ENCODE assay signal across 18 cellular contexts in the genomic region with DNA sequence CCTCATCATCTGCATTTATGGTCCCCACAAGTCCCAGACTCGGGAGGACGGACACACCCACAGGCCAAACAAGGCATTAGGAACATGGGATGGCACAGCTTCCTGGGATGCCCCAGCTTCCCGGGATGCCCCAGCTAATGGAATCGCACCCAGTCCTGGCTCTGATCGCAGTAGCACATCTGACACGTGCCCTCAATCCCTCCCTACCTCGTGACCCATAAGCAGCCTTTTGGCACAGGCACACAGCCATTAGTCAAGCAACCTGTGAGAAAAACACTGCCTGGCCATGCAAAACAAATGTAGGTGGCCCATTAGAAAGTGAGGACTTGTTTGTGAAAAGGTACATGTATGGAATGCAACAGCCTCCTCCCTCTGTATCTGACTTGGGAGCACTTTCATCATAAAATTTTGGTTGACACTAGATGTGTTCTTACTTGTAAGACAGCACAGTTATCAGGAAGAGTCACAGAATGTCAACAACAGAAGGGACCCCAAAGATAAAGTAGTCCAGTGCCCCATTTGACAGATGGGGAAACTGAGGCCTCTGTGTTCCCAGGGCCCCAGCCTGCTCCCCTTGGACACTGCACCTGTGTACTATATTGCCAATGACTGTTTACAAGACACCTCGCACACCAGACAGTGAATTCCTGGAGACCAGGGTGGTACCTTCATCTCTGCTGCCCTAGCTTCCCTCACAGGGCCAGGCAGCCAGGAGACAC. TPM values are rescaled to one million over a fixed set of nuclear protein-coding genes. Genes with fewer than 3 reads are reported as not detected.
DNase-seq lines count a peak whose midpoint lies in the region; ATAC-seq, FAIRE-seq and TF ChIP-seq lines count a peak whose summit lies in the region.
"Had no signal": no experiment of that assay in that cellular context is flagged by ENCODE, and none has a peak within 500 bp of the region (broad histone marks: within the 10 kb centered on the region; RNA-seq: fewer than 3 reads in every experiment).

No MANE protein-coding gene starts in this region.

- in situ Hi-C loops in K562 (cut with MboI) = no loop called here

- no peak for TF ChIP-seq RAD21 in K562 (CRISPR knock-in tag; conservative IDR thresholded peaks at IDR 0.05 in 1 of 2, IDR thresholded peaks at IDR 0.05 in 1 of 2)

- H2BK5ac ChIP-seq in mesendoderm (ENCODE audit: low read length) = no peak overlapping the region

- H3K79me2 ChIP-seq in K562 (ENCODE audit: control insufficient read depth, insufficient read depth, low read length) = peaks cover 29% of the 10 kb centered on the region
- H3K79me2 ChIP-seq in mesendoderm (ENCODE audit: control insufficient read depth, insufficient read depth, low read length) = peaks cover 91% of the 10 kb centered on the region

- no peak overlapping the region for H4K5ac ChIP-seq in mesendoderm (ENCODE audit: low read length)

- H3K9me3 ChIP-seq in K562 (replicated peaks; ENCODE audit: control insufficient read depth, insufficient read depth, low read depth, low read length) (no peaks in the 10 kb centered on the region), stomach smooth muscle (ENCODE audit: control insufficient read depth in 2 of 2, low read length in 2 of 2) (no peaks in the 10 kb centered on the region)
- H3K9me3 ChIP-seq: BLaER1 treated with 17β-estradiol and CSF1 and Interleukin-3, amounts not matched to agents 10 nM and 100 nM had no signal

- H3K9ac ChIP-seq in K562 (ENCODE audit: insufficient read depth in 1 of 2, low read depth in 2 of 2, low read length in 2 of 2) = peak overlapping the region in 1 of 2 experiments; percentile 70; a peak in 2 of 4 replicates
- no peak overlapping the region for H3K9ac ChIP-seq in mesendoderm (ENCODE audit: low read length)
- peak overlapping the region in 1 of 2 donors; percentile 36 for H3K9ac ChIP-seq in stomach smooth muscle (ENCODE audit: low read length in 2 of 2)
- H3K9ac ChIP-seq: BLaER1 treated with 17β-estradiol and CSF1 and Interleukin-3, amounts not matched to agents 10 nM and 100 nM had no signal

- TF ChIP-seq POLR2A in K562 (conservative IDR thresholded peaks at IDR 0.05) = no peak

- H4K20me1 ChIP-seq in K562 (replicated peaks; ENCODE audit: control insufficient read depth, insufficient read depth, low read length) = peaks cover 30% of the 10 kb centered on the region; the same call in 1 of the 2 replicates

- no peak overlapping the region for H3K23ac ChIP-seq in mesendoderm (ENCODE audit: low read length)

- WGBS in K562 (ENCODE audit: insufficient coverage, low coverage, missing lambda C conversion rate) = 70% methylated on average over 8 of the region's 8 CpGs
- no CpG with 5 or more reads among the region's 8 CpGs for WGBS in mesendoderm (ENCODE audit: extremely low coverage, insufficient coverage, low lambda C conversion rate)

- H2AK5ac ChIP-seq in mesendoderm (ENCODE audit: low read length) = no peak overlapping the region

- TF ChIP-seq CTCF in K562 (IDR thresholded peaks at IDR 0.05 in 2 of 3, conservative IDR thresholded peaks at IDR 0.05 in 1 of 3; ENCODE audit: insufficient read depth in 2 of 3, low read depth in 1 of 3, low read length in 3 of 3) = no peak

- H2BK120ac ChIP-seq in mesendoderm (ENCODE audit: low read depth, low read length) = no peak overlapping the region

- H3K4me3 ChIP-seq in K562 (no peak overlapping the region), mesendoderm (ENCODE audit: low read length) (no peak overlapping the region), stomach smooth muscle (ENCODE audit: low read length in 2 of 2) (peak overlapping the region in 1 of 2 donors; percentile 22)
- H3K4me3 ChIP-seq: BLaER1 treated with 17β-estradiol and CSF1 and Interleukin-3, amounts not matched to agents 10 nM and 100 nM had no signal

- H3K27me3 ChIP-seq in K562 (ENCODE audit: control insufficient read depth in 2 of 2, insufficient read depth in 2 of 2, low read length in 2 of 2) (no peaks in the 10 kb centered on the region), mesendoderm (ENCODE audit: insufficient read depth, low read length, poor library complexity) (no peaks in the 10 kb centered on the region), stomach smooth muscle (ENCODE audit: control insufficient read depth in 1 of 2, insufficient read depth in 2 of 2, low read length in 2 of 2) (no peaks in the 10 kb centered on the region)
- H3K27me3 ChIP-seq: BLaER1 treated with 17β-estradiol and CSF1 and Interleukin-3, amounts not matched to agents 10 nM and 100 nM had no signal

- no peaks in the 10 kb centered on the region for H3K36me3 ChIP-seq in K562 (ENCODE audit: control insufficient read depth, insufficient read depth, low read length)
- no peaks in the 10 kb centered on the region for H3K36me3 ChIP-seq in mesendoderm (ENCODE audit: control insufficient read depth, insufficient read depth, low read length)
- H3K36me3 ChIP-seq in stomach smooth muscle (ENCODE audit: control insufficient read depth in 2 of 2, insufficient read depth in 2 of 2, low read length in 2 of 2) = peaks cover 0 to 3% of the 10 kb centered on the region in 2 donors
- H3K36me3 ChIP-seq: BLaER1 treated with 17β-estradiol and CSF1 and Interleukin-3, amounts not matched to agents 10 nM and 100 nM had no signal

- TF ChIP-seq EP300 in K562 (IDR thresholded peaks at IDR 0.05; ENCODE audit: low read length) = no peak

- intact Hi-C loops in K562 (cut with micrococcal nuclease) = loop anchor here (5.0 kb wide), 1 partner anchor 80 kb away; no protein-coding TSS in a partner anchor

- POLR2A ChIA-PET in K562 (lab: Yijun Ruan, JAX) = interaction anchor here (0.6 to 3.2 kb wide), 9 partner anchors 9 to 302 kb away, joined by 3 to 16 read pairs (median 3); no protein-coding TSS in a partner anchor

- H3K4ac ChIP-seq in mesendoderm (ENCODE audit: low read depth, low read length) = no peak overlapping the region

- H3K27ac ChIP-seq in K562 (ENCODE audit: extremely low read depth, low read depth, low read length) = no peak overlapping the region
- H3K27ac ChIP-seq in mesendoderm (ENCODE audit: low read depth, low read length) = peak overlapping the region; percentile 46
- H3K27ac ChIP-seq in stomach smooth muscle (ENCODE audit: low read length) = peak overlapping the region; percentile 64
- H3K27ac ChIP-seq: BLaER1 treated with 17β-estradiol and CSF1 and Interleukin-3, amounts not matched to agents 10 nM and 100 nM had no signal

- no peak overlapping the region for H3K4me2 ChIP-seq in K562 (ENCODE audit: insufficient read depth, low read length)
- H3K4me2 ChIP-seq in mesendoderm (ENCODE audit: low read length) = no peak overlapping the region
- H3K4me2 ChIP-seq: BLaER1 treated with 17β-estradiol and CSF1 and Interleukin-3, amounts not matched to agents 10 nM and 100 nM had no signal

- peak overlapping the region; percentile 20 for H3K56ac ChIP-seq in mesendoderm (ENCODE audit: low read length)

- H4K8ac ChIP-seq in mesendoderm (ENCODE audit: low read depth, low read length) = no peak overlapping the region

- H3K79me1 ChIP-seq in mesendoderm (ENCODE audit: low read length) = peaks cover 29% of the 10 kb centered on the region

- DNase-seq in DMS153 (lab: John Stamatoyannopoulos, UW) (peak; percentile 34), DMS153 treated with DMSO at 0.1 percent for 48 hours (lab: John Stamatoyannopoulos, UW; ENCODE audit: unreplicated experiment) (no peak), K562 (ENCODE audit: extremely low read depth in 1 of 4, low spot score in 3 of 4) (no peak), mesendoderm (no peak), NCI-H128 (lab: John Stamatoyannopoulos, UW; ENCODE audit: unreplicated experiment) (no peak), H4 (ENCODE audit: low spot score) (no peak)
- no peak for DNase-seq in activated CD4-positive, alpha-beta T cell treated with anti-CD3 and anti-CD28 coated beads, Interleukin-2, amount 50 U/mL, for 4 hours
- DNase-seq: 8988T, activated gamma-delta T cell treated with Interleukin-2 at 50 U/mL for 16 hours, DND-41, hippocampal formation, naive B cell, NCI-H187 treated with DMSO at 0.1 percent for 48 hours, right cardiac atrium, T-helper 17 cell had no signal

- no TSS peak for BruUV-seq in K562 (replicated peaks; lab: Mats Ljungman, UMichigan)

- no peak overlapping the region for H2BK15ac ChIP-seq in mesendoderm (replicated peaks; ENCODE audit: low read depth)

- H2AFZ ChIP-seq in K562 (ENCODE audit: low read depth, low read length) = no peak overlapping the region

- FAIRE-seq in K562 (lab: Jason Lieb, UNC) = no peak
- FAIRE-seq: astrocyte had no signal

- CTCF ChIA-PET in K562 (lab: Yijun Ruan, JAX; ENCODE audit: low intra/inter-chr PET ratio) = no interaction called here

- ATAC-seq in K562 = no peak
- ATAC-seq: right cardiac atrium, T-helper 17 cell had no signal

- peaks cover 12% of the 10 kb centered on the region for H3K9me1 ChIP-seq in K562 (ENCODE audit: control insufficient read depth, insufficient read depth, low read length)

- H3K4me1 ChIP-seq in K562 (replicated peaks in 1 of 2; ENCODE audit: control insufficient read depth in 2 of 2, insufficient read depth in 2 of 2, low read length in 2 of 2) (peaks cover 20 to 22% of the 10 kb centered on the region in 2 experiments), mesendoderm (ENCODE audit: control insufficient read depth, low read depth, low read length) (peaks cover 32% of the 10 kb centered on the region), stomach smooth muscle (ENCODE audit: control insufficient read depth, insufficient read depth, low read length) (peaks cover 84% of the 10 kb centered on the region)

- no peak overlapping the region for H3K18ac ChIP-seq in mesendoderm (ENCODE audit: low read length)

RNA-seq across cellular contexts. Expression of gene DLG5, which starts 34.4 kb away (rescaled TPM):
- 91.9 and 204 TPM in 2 replicates for total RNA-seq in K562 (2011; cell fraction: chromatin; rRNA removed; ENCODE audit: low replicate concordance)
- total RNA-seq in K562 (2011; cell fraction: nucleolus; rRNA removed) = 90.6 and 92.5 TPM in 2 replicates
- 67.2 and 68.6 TPM in 2 replicates for total RNA-seq in K562 (2011; cell fraction: nucleoplasm; rRNA removed)
- total RNA-seq in K562 (2014; rRNA removed) (10.1 and 13.6 TPM in 2 replicates), K562 (2014; rRNA removed; fragmentation: Illumina TruSeq; extraction: Trizol) (9.2 and 9.6 TPM in 2 replicates), K562 (2015; rRNA removed; fragmentation: Illumina TruSeq; extraction: Trizol) (11.0 and 11.2 TPM in 2 replicates), K562 (2021) (24.0 and 26.8 TPM in 2 replicates)
- polyA plus RNA-seq in K562 (2011; rRNA removed) (8.8 and 11.9 TPM in 2 replicates), K562 (2014; fragmentation: Illumina TruSeq; extraction: Trizol) (17.9 and 18.8 TPM in 2 replicates), K562 (2014; fragmentation: Nextera tagmentation; extraction: Ambion mirVana) (1 to 10 TPM; 1.4 to 1.5 TPM), K562 (2014; rRNA removed) (17.2 and 17.3 TPM in 2 replicates)
- 8.1 and 10.6 TPM in 2 replicates for polyA plus RNA-seq in K562 (2011; cell fraction: cytosol; rRNA removed)
- polyA plus RNA-seq in K562 (2011; cell fraction: nucleus; rRNA removed) = 72.9 and 124 TPM in 2 replicates
- 16.0 and 23.5 TPM in 2 replicates for polyA plus RNA-seq in K562 (2012)
- polyA minus RNA-seq in K562 (2011; rRNA and poly(A)+ RNA removed) = 11.9 and 15.3 TPM in 2 replicates
- polyA minus RNA-seq in K562 (2011; cell fraction: cytosol; rRNA and poly(A)+ RNA removed) = 7.3 and 10.1 TPM in 2 replicates
- 27.9 and 33.8 TPM in 2 replicates for polyA minus RNA-seq in K562 (2011; cell fraction: nucleus; rRNA and poly(A)+ RNA removed)
- polyA plus RNA-seq in mesendoderm (2013, experiment 1 of 2) = 58.5 TPM
- polyA plus RNA-seq in mesendoderm (2013, experiment 2 of 2) = 57.0 TPM
- total RNA-seq in H4 (2014; rRNA removed; shearing (Covaris generic)) = 14.0 and 16.8 TPM in 2 replicates
